8 cellular contexts compared by ENCODE assay signal in the genomic region with DNA sequence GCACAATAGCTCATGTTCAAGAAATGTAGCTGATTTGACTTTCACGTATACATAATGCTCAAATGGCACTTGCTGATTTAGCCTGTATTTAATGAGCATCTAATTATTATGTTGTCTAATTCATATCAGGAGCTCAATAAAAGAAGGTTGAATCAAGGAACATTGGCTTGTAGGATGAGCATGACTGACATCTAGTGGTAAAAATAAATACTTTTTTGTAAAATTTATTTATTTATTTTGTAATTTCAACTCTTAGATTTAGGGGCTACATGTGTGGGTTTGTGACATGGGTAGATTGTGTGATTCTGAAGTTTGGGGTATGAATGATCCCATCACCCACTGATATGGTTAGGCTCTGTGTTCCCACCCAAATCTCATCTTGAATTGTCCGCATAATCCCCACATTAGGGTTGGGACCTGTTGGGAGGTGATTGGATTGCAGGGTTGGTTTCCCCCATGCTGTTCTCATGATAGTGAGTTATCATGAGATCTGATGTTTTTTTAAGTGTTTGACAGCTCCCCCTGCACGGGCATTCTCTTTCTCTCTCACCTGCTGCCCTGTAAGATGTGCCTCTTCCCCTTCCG. TPM values are rescaled to one million over a fixed set of nuclear protein-coding genes. Genes with fewer than 3 reads are reported as not detected.
DNase-seq lines count a peak whose midpoint lies in the region; ATAC-seq, FAIRE-seq and TF ChIP-seq lines count a peak whose summit lies in the region.

No MANE protein-coding gene starts in this region.

- FAIRE-seq in A549 (lab: Jason Lieb, UNC) = no peak

- H3K9me3 Mint-ChIP-seq in activated CD4-positive, alpha-beta T cell treated with anti-CD3 and anti-CD28 coated beads, Interleukin-2, amount 10 ng/mL, durations not matched to agents 7 days and 5 days = no peaks in the 10 kb centered on the region

- H3K36me3 Mint-ChIP-seq in activated CD4-positive, alpha-beta T cell treated with anti-CD3 and anti-CD28 coated beads, Interleukin-2, amount 10 ng/mL, durations not matched to agents 7 days and 5 days (ENCODE audit: low read depth) = no peaks in the 10 kb centered on the region

- H3K4me1 ChIP-seq in A549 (no peaks in the 10 kb centered on the region), PC-3 (ENCODE audit: insufficient read depth, low read length) (no peaks in the 10 kb centered on the region)

- H3K4me3 ChIP-seq in A549 = no peak overlapping the region
- no peak overlapping the region for H3K4me3 ChIP-seq in GM12864 (ENCODE audit: low read depth, low read length)
- no peak overlapping the region for H3K4me3 ChIP-seq in PC-3 (ENCODE audit: low read length)

- no peak overlapping the region for H3K4me3 Mint-ChIP-seq in activated CD4-positive, alpha-beta T cell treated with anti-CD3 and anti-CD28 coated beads, Interleukin-2, amount 10 ng/mL, durations not matched to agents 7 days and 5 days

- POLR2A ChIA-PET in A549 (lab: Yijun Ruan, JAX) = no interaction called here
- POLR2A ChIA-PET in PC-3 (lab: Charles Lee; ENCODE audit: unreplicated experiment) = no interaction called here
- POLR2A ChIA-PET in activated CD4-positive, alpha-beta T cell treated with anti-CD3 and anti-CD28 coated beads, Interleukin-2, amount 10 ng/mL, durations not matched to agents 7 days and 5 days (lab: Charles Lee) = no interaction called here

- no peaks in the 10 kb centered on the region for H3K79me2 ChIP-seq in PC-3 (ENCODE audit: low read length)

- peaks cover 5% of the 10 kb centered on the region; the same call in 1 of the 2 replicates for H3K27me3 ChIP-seq in PC-3 (ENCODE audit: low read length)

- peak; percentile 2 to 10 for DNase-seq in A549 (ENCODE audit: low read depth in 1 of 2, low spot score in 1 of 2)
- no peak for DNase-seq in GM12864 (ENCODE audit: low read depth)
- peak; percentile 23 for DNase-seq in PC-3
- peak; percentile 35 for DNase-seq in fibroblast of peridontal ligament (ENCODE audit: extremely low read depth)
- no peak for DNase-seq in COR-L47 (lab: John Stamatoyannopoulos, UW)
- no peak for DNase-seq in SHP77 (lab: John Stamatoyannopoulos, UW)
- no peak for DNase-seq in activated CD4-positive, alpha-beta T cell treated with anti-CD3 and anti-CD28 coated beads, Interleukin-2, amount 10 ng/mL, durations not matched to agents 7 days and 5 days

- CTCF ChIA-PET in A549 (lab: Yijun Ruan, JAX) = interaction anchor here (0.9 to 1.0 kb wide), 5 partner anchors 9 to 1254 kb away, joined by 3 to 4 read pairs (median 3); partner anchors contain the start of genes OR51D1 and OR52N2
- CTCF ChIA-PET in PC-3 (lab: Charles Lee) = interaction anchor here (0.6 to 1.0 kb wide), 4 partner anchors 223 to 472 kb away, joined by 3 to 5 read pairs (median 4); no protein-coding TSS in a partner anchor
- CTCF ChIA-PET in activated CD4-positive, alpha-beta T cell treated with anti-CD3 and anti-CD28 coated beads, Interleukin-2, amount 10 ng/mL, durations not matched to agents 7 days and 5 days (lab: Charles Lee) = interaction anchor here (0.7 kb wide), 1 partner anchor 1254 kb away, joined by 3 read pairs; the partner anchor contains the start of gene OR51D1

- H3F3A ChIP-seq in PC-3 (ENCODE audit: low read length, unreplicated experiment) = no peaks in the 10 kb centered on the region

- H3K27ac ChIP-seq in A549 (no peak overlapping the region), PC-3 (ENCODE audit: low read length) (no peak overlapping the region)

- WGBS in A549 (ENCODE audit: missing lambda C conversion rate) = 49% methylated on average over 4 of the region's 4 CpGs

- intact Hi-C loops in PC-3 (cut with micrococcal nuclease) = loop anchor here (5.0 kb wide), 1 partner anchor 414 kb away; no protein-coding TSS in a partner anchor

- no TSS peak for BruUV-seq in PC-3 (replicated peaks; lab: Mats Ljungman, UMichigan)

- H2AFZ ChIP-seq in PC-3 (ENCODE audit: low read length) = no peak overlapping the region

- no peak for TF ChIP-seq POLR2A in A549 (IDR thresholded peaks at IDR 0.05; ENCODE audit: low read length)

- H3K9ac ChIP-seq in PC-3 (ENCODE audit: low read length) = no peak overlapping the region

- no peaks in the 10 kb centered on the region for H3K9me2 ChIP-seq in PC-3 (replicated peaks; ENCODE audit: low read length)

- H3K27me3 Mint-ChIP-seq in activated CD4-positive, alpha-beta T cell treated with anti-CD3 and anti-CD28 coated beads, Interleukin-2, amount 10 ng/mL, durations not matched to agents 7 days and 5 days = peaks cover 3% of the 10 kb centered on the region

- no peaks in the 10 kb centered on the region for H3K36me3 ChIP-seq in PC-3 (ENCODE audit: low read depth, low read length)

- H4K20me1 ChIP-seq in PC-3 (ENCODE audit: low read length) = no peaks in the 10 kb centered on the region

- no peak for TF ChIP-seq EP300 in A549 (IDR thresholded peaks at IDR 0.05)

- no peak for ATAC-seq in A549
- no peak for ATAC-seq in PC-3
- ATAC-seq in GM21825 (IDR thresholded peaks at IDR 0.05; ENCODE audit: unreplicated experiment) = no peak

- TF ChIP-seq RAD21 in A549 (conservative IDR thresholded peaks at IDR 0.05 in 1 of 2, IDR thresholded peaks at IDR 0.05 in 1 of 2) = peak; percentile 48 to 55; a peak in 4 of 5 replicates

- H3K9me3 ChIP-seq in A549 (no peaks in the 10 kb centered on the region), PC-3 (ENCODE audit: low read length) (no peaks in the 10 kb centered on the region)

- TF ChIP-seq CTCF in A549 (IDR thresholded peaks at IDR 0.05) = peak; percentile 55
- TF ChIP-seq CTCF in GM12864 (IDR thresholded peaks at IDR 0.05; ENCODE audit: low read depth, low read length, missing control alignments) = peak; percentile 27
- peak; percentile 31; the same call in 1 of the 2 replicates for TF ChIP-seq CTCF in PC-3 (conservative IDR thresholded peaks at IDR 0.05; ENCODE audit: low read depth, low read length)

- no peak overlapping the region for H3K4me2 ChIP-seq in A549
- no peak overlapping the region for H3K4me2 ChIP-seq in PC-3 (ENCODE audit: low read length)

- H3K27ac Mint-ChIP-seq in activated CD4-positive, alpha-beta T cell treated with anti-CD3 and anti-CD28 coated beads, Interleukin-2, amount 10 ng/mL, durations not matched to agents 7 days and 5 days = no peak overlapping the region

- H3K4me1 Mint-ChIP-seq in activated CD4-positive, alpha-beta T cell treated with anti-CD3 and anti-CD28 coated beads, Interleukin-2, amount 10 ng/mL, durations not matched to agents 7 days and 5 days = no peaks in the 10 kb centered on the region

TF ChIP-seq in A549, 52 proteins besides CTCF, POLR2A, EP300 and RAD21:
- no peak for TF ChIP-seq RFX5 (IDR thresholded peaks at IDR 0.05)
- TF ChIP-seq, protein P1, sequence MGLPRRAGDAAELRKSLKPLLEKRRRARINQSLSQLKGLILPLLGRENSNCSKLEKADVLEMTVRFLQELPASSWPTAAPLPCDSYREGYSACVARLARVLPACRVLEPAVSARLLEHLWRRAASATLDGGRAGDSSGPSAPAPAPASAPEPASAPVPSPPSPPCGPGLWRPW (IDR thresholded peaks at IDR 0.05) = no peak
- TF ChIP-seq HOXA7 (CRISPR knock-in tag; IDR thresholded peaks at IDR 0.05) = no peak
- peak; percentile 43; the same call in 2 of the 3 replicates for TF ChIP-seq SMC3 (IDR thresholded peaks at IDR 0.05)

RNA-seq across cellular contexts. Expression of gene OR52E5, which starts 1.7 kb away (rescaled TPM):
- polyA plus RNA-seq in A549 (2011; rRNA removed) (not detected in 2 replicates), A549 (2017; fragmentation: RNase III; extraction: RNeasy Plus Mini Kit Qiagen cat#74134 plus additional on column Dnase treatment) (not detected in 3 replicates)
- not detected in 2 replicates for polyA plus RNA-seq in A549 (2012; cell fraction: cytosol; rRNA removed)
- not detected in 2 replicates for polyA plus RNA-seq in A549 (2012; cell fraction: nucleus; rRNA removed)
- polyA minus RNA-seq in A549 (2011; rRNA and poly(A)+ RNA removed) = not detected in 2 replicates
- total RNA-seq in PC-3 (2014; rRNA removed) = not detected in 2 replicates
- not detected for total RNA-seq in activated CD4-positive, alpha-beta T cell treated with anti-CD3 and anti-CD28 coated beads, Interleukin-2, amount 10 ng/mL, durations not matched to agents 7 days and 5 days

RNA-seq across cellular contexts. Expression of gene OR52E4, which starts 10.9 kb away (rescaled TPM):
- polyA plus RNA-seq in A549 (2011; rRNA removed) (not detected in 2 replicates), A549 (2017; fragmentation: RNase III; extraction: RNeasy Plus Mini Kit Qiagen cat#74134 plus additional on column Dnase treatment) (not detected in 3 replicates)
- polyA plus RNA-seq in A549 (2012; cell fraction: cytosol; rRNA removed) = not detected in 2 replicates
- not detected in 2 replicates for polyA plus RNA-seq in A549 (2012; cell fraction: nucleus; rRNA removed)
- polyA minus RNA-seq in A549 (2011; rRNA and poly(A)+ RNA removed) = not detected in 2 replicates
- total RNA-seq in PC-3 (2014; rRNA removed) = not detected in 2 replicates
- not detected for total RNA-seq in activated CD4-positive, alpha-beta T cell treated with anti-CD3 and anti-CD28 coated beads, Interleukin-2, amount 10 ng/mL, durations not matched to agents 7 days and 5 days

RNA-seq across cellular contexts. Expression of gene OR52E8, which starts 33.8 kb away (rescaled TPM):
- not detected in 2 replicates for polyA plus RNA-seq in A549 (2011; rRNA removed)
- not detected in 2 replicates for polyA plus RNA-seq in A549 (2012; cell fraction: cytosol; rRNA removed)
- polyA plus RNA-seq in A549 (2012; cell fraction: nucleus; rRNA removed) = not detected in 2 replicates
- not detected in 3 replicates for polyA plus RNA-seq in A549 (2017; fragmentation: RNase III; extraction: RNeasy Plus Mini Kit Qiagen cat#74134 plus additional on column Dnase treatment)
- polyA minus RNA-seq in A549 (2011; rRNA and poly(A)+ RNA removed) = not detected in 2 replicates
- total RNA-seq in PC-3 (2014; rRNA removed) = not detected in 2 replicates
- not detected for total RNA-seq in activated CD4-positive, alpha-beta T cell treated with anti-CD3 and anti-CD28 coated beads, Interleukin-2, amount 10 ng/mL, durations not matched to agents 7 days and 5 days

RNA-seq across cellular contexts. Expression of gene OR52E6, which starts 49.6 kb away (rescaled TPM):
- polyA plus RNA-seq in A549 (2011; rRNA removed) = not detected in 2 replicates
- not detected in 2 replicates for polyA plus RNA-seq in A549 (2012; cell fraction: cytosol; rRNA removed)
- not detected in 2 replicates for polyA plus RNA-seq in A549 (2012; cell fraction: nucleus; rRNA removed)
- not detected in 3 replicates for polyA plus RNA-seq in A549 (2017; fragmentation: RNase III; extraction: RNeasy Plus Mini Kit Qiagen cat#74134 plus additional on column Dnase treatment)
- not detected in 2 replicates for polyA minus RNA-seq in A549 (2011; rRNA and poly(A)+ RNA removed)
- total RNA-seq in PC-3 (2014; rRNA removed) = not detected in 2 replicates
- not detected for total RNA-seq in activated CD4-positive, alpha-beta T cell treated with anti-CD3 and anti-CD28 coated beads, Interleukin-2, amount 10 ng/mL, durations not matched to agents 7 days and 5 days

RNA-seq across cellular contexts. Expression of gene OR56A3, which starts 50.7 kb away (rescaled TPM):
- polyA plus RNA-seq in A549 (2011; rRNA removed) (not detected in 2 replicates), A549 (2017; fragmentation: RNase III; extraction: RNeasy Plus Mini Kit Qiagen cat#74134 plus additional on column Dnase treatment) (not detected in 3 replicates)
- polyA plus RNA-seq in A549 (2012; cell fraction: cytosol; rRNA removed) = not detected in 2 replicates
- not detected in 2 replicates for polyA plus RNA-seq in A549 (2012; cell fraction: nucleus; rRNA removed)
- polyA minus RNA-seq in A549 (2011; rRNA and poly(A)+ RNA removed) = not detected in 2 replicates
- total RNA-seq in PC-3 (2014; rRNA removed) = not detected in 2 replicates
- total RNA-seq in activated CD4-positive, alpha-beta T cell treated with anti-CD3 and anti-CD28 coated beads, Interleukin-2, amount 10 ng/mL, durations not matched to agents 7 days and 5 days = not detected

Comparison
In these comparisons a context has a peak if more than half of its experiments do, and no peak if none do; other contexts are left out.
1. DNase-seq: peak in A549 (2 of 2), PC-3 (single experiment) and fibroblast of peridontal ligament (single experiment); none in GM12864 (single experiment), COR-L47 (single experiment), SHP77 (0 of 2) and activated CD4-positive, alpha-beta T cell treated with anti-CD3 and anti-CD28 coated beads, Interleukin-2, amount 10 ng/mL, durations not matched to agents 7 days and 5 days (single experiment).
2. Peak in every context shown above with its lines, with median percentiles within 50 percentile points of each other: CTCF ChIP-seq.